In the genomic region with DNA sequence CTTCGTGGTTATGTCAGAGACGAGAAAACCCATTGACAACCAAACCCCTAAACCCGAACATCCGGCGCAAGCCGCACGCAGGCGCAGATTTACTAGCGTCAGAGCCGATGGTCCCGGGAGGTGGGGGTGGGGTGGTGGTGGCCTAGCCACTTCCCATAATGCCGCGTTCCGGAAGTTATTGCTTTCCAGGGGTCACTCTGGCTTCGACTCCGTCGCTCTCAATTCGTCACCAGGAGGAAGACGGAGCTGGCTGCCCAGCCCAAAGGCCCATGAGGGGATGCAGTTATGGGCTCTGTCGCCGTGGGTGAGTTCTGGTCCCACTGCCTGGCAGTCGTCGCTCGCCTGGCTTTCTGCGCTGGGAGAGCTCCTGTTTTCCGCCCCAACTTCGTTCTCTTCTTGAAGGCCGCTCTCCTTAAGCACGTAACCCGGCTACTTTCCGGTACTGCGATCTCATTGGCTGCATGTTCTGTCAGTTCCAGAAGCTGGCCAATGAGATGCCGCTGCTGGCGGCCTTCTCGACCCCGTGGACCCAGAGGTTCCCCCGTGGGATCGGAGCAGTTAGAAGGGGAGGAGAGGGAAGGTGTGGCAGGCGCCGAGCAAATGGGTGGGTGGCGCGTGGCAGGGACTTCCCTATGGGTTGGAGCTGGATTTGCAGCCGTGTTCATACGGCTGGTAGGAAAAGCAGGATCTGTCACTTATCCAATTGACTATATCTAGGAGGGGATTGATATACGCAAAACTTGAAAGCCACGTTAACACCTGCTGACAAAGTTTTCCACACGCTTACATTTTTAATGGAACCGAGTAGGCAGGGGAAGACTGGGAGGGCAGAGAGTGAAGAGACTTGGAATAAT, we compare ENCODE assay signal across 1 cellular context.
TF ChIP-seq lines count a peak whose summit lies in the region.

TSS of gene USP16 (plus strand) at position 195 of the 854 bp plus-strand sequence. CDS start 3,246 bp downstream, outside the sequence.

TF ChIP-seq in GM12878, 131 proteins besides CTCF, POLR2A, EP300 and RAD21 (continued from another document and continues in another):
- TF ChIP-seq CREM (IDR thresholded peaks at IDR 0.05; ENCODE audit: low read depth), result peak; percentile 98
- TF ChIP-seq E4F1 (IDR thresholded peaks at IDR 0.05; ENCODE audit: borderline replicate concordance, partially characterized antibody), result peak; percentile 78
- TF ChIP-seq, protein P1, sequence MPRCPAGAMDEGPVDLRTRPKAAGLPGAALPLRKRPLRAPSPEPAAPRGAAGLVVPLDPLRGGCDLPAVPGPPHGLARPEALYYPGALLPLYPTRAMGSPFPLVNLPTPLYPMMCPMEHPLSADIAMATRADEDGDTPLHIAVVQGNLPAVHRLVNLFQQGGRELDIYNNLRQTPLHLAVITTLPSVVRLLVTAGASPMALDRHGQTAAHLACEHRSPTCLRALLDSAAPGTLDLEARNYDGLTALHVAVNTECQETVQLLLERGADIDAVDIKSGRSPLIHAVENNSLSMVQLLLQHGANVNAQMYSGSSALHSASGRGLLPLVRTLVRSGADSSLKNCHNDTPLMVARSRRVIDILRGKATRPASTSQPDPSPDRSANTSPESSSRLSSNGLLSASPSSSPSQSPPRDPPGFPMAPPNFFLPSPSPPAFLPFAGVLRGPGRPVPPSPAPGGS (IDR thresholded peaks at IDR 0.05; ENCODE audit: borderline replicate concordance, insufficient read depth, low read depth, low read length, poor library complexity, severe bottlenecking), result no peak
- peak; percentile 83 for TF ChIP-seq RUNX3 (IDR thresholded peaks at IDR 0.05; ENCODE audit: low read length)
- no peak for TF ChIP-seq TARDBP (IDR thresholded peaks at IDR 0.05; ENCODE audit: borderline replicate concordance)
- TF ChIP-seq TCF3 (IDR thresholded peaks at IDR 0.05; ENCODE audit: borderline replicate concordance, insufficient read depth, low read depth, low read length), result no peak
- TF ChIP-seq BCL11A (IDR thresholded peaks at IDR 0.05; ENCODE audit: low read depth, low read length), result peak; percentile 3; the same call in 1 of the 2 replicates
- TF ChIP-seq CHD2 (IDR thresholded peaks at IDR 0.05; ENCODE audit: borderline replicate concordance, low read depth, low read length), result peak; percentile 90
- peak; percentile 63; the same call in 1 of the 2 replicates for TF ChIP-seq MAX (IDR thresholded peaks at IDR 0.05; ENCODE audit: low read depth, low read length)
- peak; percentile 69; the same call in 1 of the 2 replicates for TF ChIP-seq BACH1 (IDR thresholded peaks at IDR 0.05; ENCODE audit: borderline replicate concordance)
- TF ChIP-seq ELK1 (IDR thresholded peaks at IDR 0.05; ENCODE audit: low read depth, low read length), result peak; percentile 75
- no peak for TF ChIP-seq ZNF622 (IDR thresholded peaks at IDR 0.05)
- TF ChIP-seq, protein P2, sequence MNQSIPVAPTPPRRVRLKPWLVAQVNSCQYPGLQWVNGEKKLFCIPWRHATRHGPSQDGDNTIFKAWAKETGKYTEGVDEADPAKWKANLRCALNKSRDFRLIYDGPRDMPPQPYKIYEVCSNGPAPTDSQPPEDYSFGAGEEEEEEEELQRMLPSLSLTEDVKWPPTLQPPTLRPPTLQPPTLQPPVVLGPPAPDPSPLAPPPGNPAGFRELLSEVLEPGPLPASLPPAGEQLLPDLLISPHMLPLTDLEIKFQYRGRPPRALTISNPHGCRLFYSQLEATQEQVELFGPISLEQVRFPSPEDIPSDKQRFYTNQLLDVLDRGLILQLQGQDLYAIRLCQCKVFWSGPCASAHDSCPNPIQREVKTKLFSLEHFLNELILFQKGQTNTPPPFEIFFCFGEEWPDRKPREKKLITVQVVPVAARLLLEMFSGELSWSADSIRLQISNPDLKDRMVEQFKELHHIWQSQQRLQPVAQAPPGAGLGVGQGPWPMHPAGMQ (IDR thresholded peaks at IDR 0.05; ENCODE audit: borderline replicate concordance), result no peak
- no peak for TF ChIP-seq HDAC6 (IDR thresholded peaks at IDR 0.05; ENCODE audit: unreplicated experiment)
- TF ChIP-seq, protein P3, sequence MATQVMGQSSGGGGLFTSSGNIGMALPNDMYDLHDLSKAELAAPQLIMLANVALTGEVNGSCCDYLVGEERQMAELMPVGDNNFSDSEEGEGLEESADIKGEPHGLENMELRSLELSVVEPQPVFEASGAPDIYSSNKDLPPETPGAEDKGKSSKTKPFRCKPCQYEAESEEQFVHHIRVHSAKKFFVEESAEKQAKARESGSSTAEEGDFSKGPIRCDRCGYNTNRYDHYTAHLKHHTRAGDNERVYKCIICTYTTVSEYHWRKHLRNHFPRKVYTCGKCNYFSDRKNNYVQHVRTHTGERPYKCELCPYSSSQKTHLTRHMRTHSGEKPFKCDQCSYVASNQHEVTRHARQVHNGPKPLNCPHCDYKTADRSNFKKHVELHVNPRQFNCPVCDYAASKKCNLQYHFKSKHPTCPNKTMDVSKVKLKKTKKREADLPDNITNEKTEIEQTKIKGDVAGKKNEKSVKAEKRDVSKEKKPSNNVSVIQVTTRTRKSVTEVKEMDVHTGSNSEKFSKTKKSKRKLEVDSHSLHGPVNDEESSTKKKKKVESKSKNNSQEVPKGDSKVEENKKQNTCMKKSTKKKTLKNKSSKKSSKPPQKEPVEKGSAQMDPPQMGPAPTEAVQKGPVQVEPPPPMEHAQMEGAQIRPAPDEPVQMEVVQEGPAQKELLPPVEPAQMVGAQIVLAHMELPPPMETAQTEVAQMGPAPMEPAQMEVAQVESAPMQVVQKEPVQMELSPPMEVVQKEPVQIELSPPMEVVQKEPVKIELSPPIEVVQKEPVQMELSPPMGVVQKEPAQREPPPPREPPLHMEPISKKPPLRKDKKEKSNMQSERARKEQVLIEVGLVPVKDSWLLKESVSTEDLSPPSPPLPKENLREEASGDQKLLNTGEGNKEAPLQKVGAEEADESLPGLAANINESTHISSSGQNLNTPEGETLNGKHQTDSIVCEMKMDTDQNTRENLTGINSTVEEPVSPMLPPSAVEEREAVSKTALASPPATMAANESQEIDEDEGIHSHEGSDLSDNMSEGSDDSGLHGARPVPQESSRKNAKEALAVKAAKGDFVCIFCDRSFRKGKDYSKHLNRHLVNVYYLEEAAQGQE (IDR thresholded peaks at IDR 0.05; ENCODE audit: low read depth, low read length), result no peak
- peak; percentile 83 for TF ChIP-seq CBFB (IDR thresholded peaks at IDR 0.05; ENCODE audit: low read depth)
- TF ChIP-seq CBX3 (IDR thresholded peaks at IDR 0.05; ENCODE audit: borderline replicate concordance, low read depth), result no peak
- peak; percentile 98 for TF ChIP-seq CREB1 (IDR thresholded peaks at IDR 0.05; ENCODE audit: low read depth)
- peak; percentile 79 for TF ChIP-seq FOS (IDR thresholded peaks at IDR 0.05; ENCODE audit: borderline replicate concordance, extremely low read depth, insufficient read length)
- TF ChIP-seq ASH2L (IDR thresholded peaks at IDR 0.05; ENCODE audit: borderline replicate concordance, low read depth), result no peak
- no peak; the same call in 1 of the 2 replicates for TF ChIP-seq CBX5 (IDR thresholded peaks at IDR 0.05; ENCODE audit: low read depth)
- TF ChIP-seq FOXK2 (IDR thresholded peaks at IDR 0.05), result no peak
- peak; percentile 97 for TF ChIP-seq POLR2AphosphoS5 (IDR thresholded peaks at IDR 0.05; ENCODE audit: low read length)
- TF ChIP-seq TAF1 (IDR thresholded peaks at IDR 0.05; ENCODE audit: borderline replicate concordance, low read depth, low read length), result peak; percentile 67
- TF ChIP-seq KAT2A (conservative IDR thresholded peaks at IDR 0.05; ENCODE audit: control insufficient read depth, low read depth, low read length), result no peak
- TF ChIP-seq PAX8 (IDR thresholded peaks at IDR 0.05), result peak; percentile 65; the same call in 1 of the 2 replicates
- no peak for TF ChIP-seq ZNF384 (IDR thresholded peaks at IDR 0.05; ENCODE audit: borderline replicate concordance, low read depth, low read length)
- no peak for TF ChIP-seq ZNF217 (IDR thresholded peaks at IDR 0.05)
- TF ChIP-seq ZNF24 (IDR thresholded peaks at IDR 0.05), result no peak
- peak; percentile 42 to 76; a peak in 3 of 4 replicates for TF ChIP-seq SRF (IDR thresholded peaks at IDR 0.05; ENCODE audit: low read depth in 2 of 2, low read length in 2 of 2)
- peak; percentile 91 for TF ChIP-seq MXI1 (IDR thresholded peaks at IDR 0.05; ENCODE audit: low read depth, low read length)
- no peak for TF ChIP-seq CEBPB (IDR thresholded peaks at IDR 0.05; ENCODE audit: borderline replicate concordance in 1 of 2, low read depth in 2 of 2, low read length in 2 of 2)
- TF ChIP-seq, protein P4, sequence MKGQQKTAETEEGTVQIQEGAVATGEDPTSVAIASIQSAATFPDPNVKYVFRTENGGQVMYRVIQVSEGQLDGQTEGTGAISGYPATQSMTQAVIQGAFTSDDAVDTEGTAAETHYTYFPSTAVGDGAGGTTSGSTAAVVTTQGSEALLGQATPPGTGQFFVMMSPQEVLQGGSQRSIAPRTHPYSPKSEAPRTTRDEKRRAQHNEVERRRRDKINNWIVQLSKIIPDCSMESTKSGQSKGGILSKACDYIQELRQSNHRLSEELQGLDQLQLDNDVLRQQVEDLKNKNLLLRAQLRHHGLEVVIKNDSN (IDR thresholded peaks at IDR 0.05; ENCODE audit: borderline replicate concordance, extremely low read length, insufficient read depth, low read depth, low read length), result no peak
- TF ChIP-seq BRCA1 (IDR thresholded peaks at IDR 0.05; ENCODE audit: low read depth, low read length), result no peak
- TF ChIP-seq LARP7 (IDR thresholded peaks at IDR 0.05), result no peak
- peak; percentile 57 for TF ChIP-seq SIX5 (IDR thresholded peaks at IDR 0.05; ENCODE audit: low read depth, low read length, severe bottlenecking)
- no peak for TF ChIP-seq SUPT20H (IDR thresholded peaks at IDR 0.05; ENCODE audit: borderline replicate concordance, control insufficient read depth, low read depth, low read length)
- no peak; the same call in 1 of the 2 replicates for TF ChIP-seq FOXM1 (IDR thresholded peaks at IDR 0.05; ENCODE audit: low read depth, low read length)
- no peak for TF ChIP-seq MTA3 (IDR thresholded peaks at IDR 0.05; ENCODE audit: borderline replicate concordance, low read length)
- peak; percentile 90; the same call in 1 of the 2 replicates for TF ChIP-seq SIN3A (IDR thresholded peaks at IDR 0.05; ENCODE audit: low read depth, low read length)
- peak; percentile 86 for TF ChIP-seq ESRRA (IDR thresholded peaks at IDR 0.05; ENCODE audit: low read length)
- peak in 1 of 2 experiments; percentile 56; a peak in 1 of 4 replicates for TF ChIP-seq BHLHE40 (IDR thresholded peaks at IDR 0.05; ENCODE audit: borderline replicate concordance in 1 of 2, low read depth in 2 of 2, low read length in 1 of 2)
- TF ChIP-seq ZSCAN29 (IDR thresholded peaks at IDR 0.05), result no peak
- no peak for TF ChIP-seq SREBF2 (IDR thresholded peaks at IDR 0.05; ENCODE audit: low read length)
- TF ChIP-seq MYB (IDR thresholded peaks at IDR 0.05; ENCODE audit: borderline replicate concordance, low read depth, low read length), result no peak
- TF ChIP-seq BCLAF1 (IDR thresholded peaks at IDR 0.05), result no peak
- TF ChIP-seq MTA2 (IDR thresholded peaks at IDR 0.05; ENCODE audit: low read depth), result peak; percentile 84
- peak; percentile 74; the same call in 1 of the 2 replicates for TF ChIP-seq TBL1XR1 (IDR thresholded peaks at IDR 0.05; ENCODE audit: low read depth, low read length)
